ENCODE assay signal across 22 cellular contexts in the genomic region with DNA sequence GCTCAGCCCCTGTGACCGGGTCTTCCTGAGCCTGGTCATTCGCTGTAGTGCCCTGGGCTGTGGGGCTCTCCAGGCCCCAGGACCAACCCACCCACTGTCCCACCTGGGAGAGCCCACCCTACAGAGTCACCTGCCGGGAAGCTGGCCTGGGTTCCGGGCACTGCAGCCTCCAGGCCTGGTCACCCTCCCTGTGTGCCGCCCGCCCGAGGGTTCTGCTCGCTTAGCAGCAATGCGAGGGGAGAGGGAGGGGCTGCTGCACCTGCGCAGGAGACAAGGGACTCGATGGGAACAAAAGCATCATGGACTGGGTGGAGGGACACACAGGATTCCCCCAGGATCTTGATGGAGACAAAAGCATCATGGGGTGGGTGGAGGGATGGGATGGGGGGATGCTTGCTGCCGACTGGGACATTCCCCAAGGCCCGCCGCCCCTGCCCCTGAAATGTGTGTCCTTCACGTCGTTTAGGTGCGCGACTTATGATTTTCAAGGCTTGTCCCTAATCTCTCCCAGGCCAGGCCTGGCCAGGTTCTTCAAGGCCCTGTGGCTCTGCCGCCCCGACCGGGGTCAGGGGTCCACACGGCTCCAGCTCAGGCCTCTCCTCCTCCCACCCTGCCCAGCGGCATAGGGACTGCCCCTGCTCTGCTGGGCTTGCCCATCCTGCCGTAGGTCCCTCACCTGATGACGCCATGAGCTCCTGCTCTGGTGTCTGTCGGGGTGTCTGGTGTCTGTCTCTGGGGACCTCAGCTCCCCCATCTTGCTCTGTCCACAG. TPM values are rescaled to one million over a fixed set of nuclear protein-coding genes. Genes with fewer than 3 reads are reported as not detected.
"Had no signal": no experiment of that assay in that cellular context is flagged by ENCODE, and none has a peak within 500 bp of the region (broad histone marks: within the 10 kb centered on the region; RNA-seq: fewer than 3 reads in every experiment).

No MANE protein-coding gene starts in this region.

- H3K36me3 ChIP-seq: esophagus squamous epithelium, gastroesophageal sphincter, neutrophil, tibial artery, upper lobe of left lung, vagina had no signal

- H3K4me3 ChIP-seq: esophagus squamous epithelium, gastroesophageal sphincter, hepatocyte, tibial artery, upper lobe of left lung, vagina had no signal

- H3K9me3 ChIP-seq: neutrophil had no signal

- H3K27ac ChIP-seq: esophagus squamous epithelium, gastroesophageal sphincter, hepatocyte, neutrophil, tibial artery, upper lobe of left lung, vagina had no signal

- H3K4me2 ChIP-seq: hepatocyte had no signal

- H3K4me1 ChIP-seq: esophagus squamous epithelium, gastroesophageal sphincter, tibial artery, upper lobe of left lung, vagina had no signal

- H2AFZ ChIP-seq: hepatocyte had no signal

- ATAC-seq: gastroesophageal sphincter; left colon; left ventricle myocardium superior; naive thymus-derived CD4-positive, alpha-beta T cell; right cardiac atrium had no signal

- DNase-seq: effector memory CD4-positive, alpha-beta T cell; esophagus squamous epithelium; foreskin fibroblast; left colon; left ventricle myocardium superior; mesendoderm; naive thymus-derived CD4-positive, alpha-beta T cell; nephron progenitor cell; small intestine; stimulated activated CD4-positive, alpha-beta T cell treated with anti-CD3 and anti-CD28 coated beads, Interleukin-12 subunit alpha, Interleukin-12 subunit beta, amount 100 ng/mL, for 4 hours; stimulated activated CD4-positive, alpha-beta T cell treated with anti-CD3 and anti-CD28 coated beads, Interleukin-2, amount 100 ng/mL, for 48 hours; tibial artery had no signal

- H3K27me3 ChIP-seq: hepatocyte, neutrophil, vagina had no signal

RNA-seq across cellular contexts. Expression of a gene that starts 1.7 kb away (rescaled TPM):
- total RNA-seq: esophagus squamous epithelium; gastroesophageal sphincter; hepatocyte; kidney epithelial cell; left colon; left ventricle myocardium superior; lung microvascular endothelial cell; naive thymus-derived CD4-positive, alpha-beta T cell; osteoblast; right cardiac atrium; temporal lobe; upper lobe of left lung; vagina had no signal
- polyA plus RNA-seq: hepatocyte; naive thymus-derived CD4-positive, alpha-beta T cell; right cardiac atrium; small intestine had no signal

RNA-seq across cellular contexts. Expression of a gene that starts 13.2 kb away (rescaled TPM):
- total RNA-seq: esophagus squamous epithelium; gastroesophageal sphincter; hepatocyte; kidney epithelial cell; left colon; left ventricle myocardium superior; lung microvascular endothelial cell; naive thymus-derived CD4-positive, alpha-beta T cell; osteoblast; right cardiac atrium; temporal lobe; upper lobe of left lung; vagina had no signal
- polyA plus RNA-seq: hepatocyte; naive thymus-derived CD4-positive, alpha-beta T cell; right cardiac atrium; small intestine had no signal

RNA-seq across cellular contexts. Expression of a gene that starts 13.3 kb away (rescaled TPM):
- total RNA-seq: esophagus squamous epithelium; gastroesophageal sphincter; hepatocyte; kidney epithelial cell; left colon; left ventricle myocardium superior; lung microvascular endothelial cell; naive thymus-derived CD4-positive, alpha-beta T cell; osteoblast; right cardiac atrium; temporal lobe; upper lobe of left lung; vagina had no signal
- polyA plus RNA-seq: hepatocyte; naive thymus-derived CD4-positive, alpha-beta T cell; right cardiac atrium; small intestine had no signal

RNA-seq across cellular contexts. Expression of a gene that starts 21.3 kb away (rescaled TPM):
- total RNA-seq: esophagus squamous epithelium; gastroesophageal sphincter; hepatocyte; kidney epithelial cell; left colon; left ventricle myocardium superior; lung microvascular endothelial cell; naive thymus-derived CD4-positive, alpha-beta T cell; osteoblast; right cardiac atrium; temporal lobe; upper lobe of left lung; vagina had no signal
- polyA plus RNA-seq: hepatocyte; naive thymus-derived CD4-positive, alpha-beta T cell; right cardiac atrium; small intestine had no signal

RNA-seq across cellular contexts. Expression of a gene that starts 23.6 kb away (rescaled TPM):
- total RNA-seq: esophagus squamous epithelium; gastroesophageal sphincter; hepatocyte; kidney epithelial cell; left colon; left ventricle myocardium superior; lung microvascular endothelial cell; naive thymus-derived CD4-positive, alpha-beta T cell; osteoblast; right cardiac atrium; temporal lobe; upper lobe of left lung; vagina had no signal
- polyA plus RNA-seq: hepatocyte; naive thymus-derived CD4-positive, alpha-beta T cell; right cardiac atrium; small intestine had no signal
